ENCODE assay signal across 10 cellular contexts in genomic region chr9:113853333-113853732, GRCh38. TPM values are rescaled to one million over a fixed set of nuclear protein-coding genes. Genes with fewer than 3 reads are reported as not detected.
DNase-seq lines count a peak whose midpoint lies in the region; ATAC-seq, FAIRE-seq and TF ChIP-seq lines count a peak whose summit lies in the region.
"Had no signal": no experiment of that assay in that cellular context is flagged by ENCODE, and none has a peak within 500 bp of the region (broad histone marks: within the 10 kb centered on the region; RNA-seq: fewer than 3 reads in every experiment).

No MANE protein-coding gene starts in this region.

- H4K20me1 ChIP-seq in neural progenitor cell (ENCODE audit: low read depth): no peaks in the 10 kb centered on the region

- no peaks in the 10 kb centered on the region for H3K4me1 Mint-ChIP-seq in chondrocyte (ENCODE audit: low read depth)
- peaks cover 11% of the 10 kb centered on the region for H3K4me1 Mint-ChIP-seq in neural progenitor cell

- peaks cover 9% of the 10 kb centered on the region for H3K4me1 ChIP-seq in neural progenitor cell

- H3F3A ChIP-seq in neural progenitor cell (ENCODE audit: low read depth): no peaks in the 10 kb centered on the region

- no peak overlapping the region for H3K4me3 ChIP-seq in neural progenitor cell

- H3K4me2 ChIP-seq in neural progenitor cell: no peak overlapping the region

- no peak overlapping the region for H3K27ac Mint-ChIP-seq in chondrocyte (ENCODE audit: unreplicated experiment)
- no peak overlapping the region for H3K27ac Mint-ChIP-seq in neural progenitor cell

- DNase-seq in GM10266 (ENCODE audit: extremely low spot score) (no peak), chondrocyte (ENCODE audit: low spot score) (no peak), neural progenitor cell (ENCODE audit: low spot score) (peak; percentile 54), NCI-H1105 (lab: John Stamatoyannopoulos, UW) (no peak), amniotic stem cell (lab: John Stamatoyannopoulos, UW) (no peak), GM12892 (ENCODE audit: insufficient read length) (no peak)
- DNase-seq in stimulated activated naive CD8-positive, alpha-beta T cell treated with anti-CD3 and anti-CD28 coated beads, Interleukin-15, Interleukin-2, amounts not matched to agents 100 U/mL and 50 U/mL, for 24 hours: no peak
- DNase-seq: NCI-H2081 treated with DMSO at 0.1 percent for 48 hours; stimulated activated CD4-positive, alpha-beta T cell treated with anti-CD3 and anti-CD28 coated beads, Interleukin-4, amount 100 ng/mL, for 24 hours had no signal

- H3K36me3 ChIP-seq in neural progenitor cell: no peaks in the 10 kb centered on the region

- no peaks in the 10 kb centered on the region for H3K27me3 ChIP-seq in neural progenitor cell

- no peaks in the 10 kb centered on the region for H3K9me3 ChIP-seq in neural progenitor cell (ENCODE audit: low read depth)

- H3K36me3 Mint-ChIP-seq in chondrocyte (ENCODE audit: low read depth) (peaks cover 7% of the 10 kb centered on the region), neural progenitor cell (peaks cover 2% of the 10 kb centered on the region)

- H3K4me3 Mint-ChIP-seq in chondrocyte (ENCODE audit: unreplicated experiment) (no peak overlapping the region), neural progenitor cell (no peak overlapping the region)

- no peak overlapping the region for H3K9ac ChIP-seq in neural progenitor cell

- no peak for FAIRE-seq in GM12892 (lab: Jason Lieb, UNC)

- H3K79me2 ChIP-seq in neural progenitor cell (ENCODE audit: low read depth): no peaks in the 10 kb centered on the region

- H3K27ac ChIP-seq in neural progenitor cell: no peak overlapping the region

- peaks cover 3% of the 10 kb centered on the region for H3K27me3 Mint-ChIP-seq in chondrocyte (ENCODE audit: low read depth)
- H3K27me3 Mint-ChIP-seq in neural progenitor cell (ENCODE audit: insufficient read depth, low read depth): peaks cover 4% of the 10 kb centered on the region

- peaks cover 20% of the 10 kb centered on the region for H3K9me3 Mint-ChIP-seq in chondrocyte (ENCODE audit: low read depth)
- peaks cover 24% of the 10 kb centered on the region for H3K9me3 Mint-ChIP-seq in neural progenitor cell

- peak; percentile 29 for TF ChIP-seq CTCF in GM10266 (IDR thresholded peaks at IDR 0.05; ENCODE audit: control insufficient read depth, insufficient read depth, low read depth, missing control alignments)
- peak; percentile 80 for TF ChIP-seq CTCF in LNCAP (IDR thresholded peaks at IDR 0.05)
- TF ChIP-seq CTCF in chondrocyte (IDR thresholded peaks at IDR 0.05): peak; percentile 51
- peak; percentile 69 for TF ChIP-seq CTCF in neural progenitor cell (IDR thresholded peaks at IDR 0.05)

- no peak for TF ChIP-seq POLR2A in GM12892 (IDR thresholded peaks at IDR 0.05; ENCODE audit: low read depth, low read length)

- H2AFZ ChIP-seq in neural progenitor cell (replicated peaks): no peak overlapping the region

- ATAC-seq in stimulated activated naive CD8-positive, alpha-beta T cell treated with anti-CD3 and anti-CD28 coated beads, Interleukin-15, Interleukin-2, amounts not matched to agents 100 U/mL and 50 U/mL, for 24 hours: no peak

RNA-seq across cellular contexts. Expression of gene ZNF618, which starts 22.8 kb away (rescaled TPM):
- total RNA-seq in chondrocyte (25.5 to 35.5 TPM (median 27.3 TPM) in 3 replicates), neural progenitor cell (ENCODE audit: low replicate concordance) (10.5 and 16.9 TPM in 2 replicates)
- not detected for polyA plus RNA-seq in GM12892 (2012; ENCODE audit: missing spikeins)

Comparison
In these comparisons a context has a peak if more than half of its experiments do, and no peak if none do; other contexts are left out.
1. CTCF ChIP-seq: peak in every context shown above with its lines; median percentile 80 in LNCAP; 69 in neural progenitor cell; 51 in chondrocyte; 29 in GM10266.